ENCODE assay signal across 16 cellular contexts in the genomic region with DNA sequence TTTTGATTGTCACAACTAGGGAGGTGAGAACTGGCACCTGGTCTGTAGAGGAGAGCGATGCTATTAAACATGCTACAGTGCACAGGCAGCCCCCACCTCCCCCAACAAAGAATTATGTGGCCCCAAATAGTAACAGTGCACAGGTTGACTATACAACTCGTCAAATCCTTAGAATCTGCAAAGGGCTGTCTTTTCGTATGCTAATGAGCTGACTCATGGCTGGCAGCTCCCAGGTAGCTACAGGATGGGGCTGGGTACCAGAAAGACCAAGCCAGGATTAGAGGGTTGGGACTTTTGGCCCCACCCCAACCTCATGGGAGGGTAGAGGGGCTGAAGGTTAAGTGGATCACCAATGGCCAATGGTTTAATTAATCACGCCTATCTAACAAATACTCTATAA.
DNase-seq lines count a peak whose midpoint lies in the region; ATAC-seq and TF ChIP-seq lines count a peak whose summit lies in the region.
"Had no signal": no experiment of that assay in that cellular context is flagged by ENCODE, and none has a peak within 500 bp of the region (broad histone marks: within the 10 kb centered on the region; RNA-seq: fewer than 3 reads in every experiment).

No MANE protein-coding gene starts in this region.

- H3K27me3 Mint-ChIP-seq in WTC11 (ENCODE audit: low read depth) (no peaks in the 10 kb centered on the region), endodermal cell (ENCODE audit: insufficient read depth) (no peaks in the 10 kb centered on the region)
- H3K27me3 Mint-ChIP-seq: CD8-positive, alpha-beta memory T cell had no signal

- POLR2A ChIA-PET in WTC11 (lab: Charles Lee): no interaction called here

- no peaks in the 10 kb centered on the region for H3K36me3 ChIP-seq in endodermal cell (ENCODE audit: control insufficient read depth, insufficient read depth, low read length)
- H3K36me3 ChIP-seq in trophoblast cell (ENCODE audit: control insufficient read depth in 1 of 2, insufficient read depth in 2 of 2, low read length in 2 of 2): no peaks in the 10 kb centered on the region
- H3K36me3 ChIP-seq in ovary: no peaks in the 10 kb centered on the region
- H3K36me3 ChIP-seq: BE2C had no signal

- H3K18ac ChIP-seq in trophoblast cell (ENCODE audit: low read length): no peak overlapping the region

- no peak for TF ChIP-seq CTCF in WTC11 (IDR thresholded peaks at IDR 0.05)
- TF ChIP-seq CTCF in endodermal cell (conservative IDR thresholded peaks at IDR 0.05): no peak
- TF ChIP-seq CTCF in foreskin fibroblast (IDR thresholded peaks at IDR 0.05; ENCODE audit: low read depth, low read length): no peak
- TF ChIP-seq CTCF in ovary (IDR thresholded peaks at IDR 0.05): no peak

- no peaks in the 10 kb centered on the region for H3K27me3 ChIP-seq in endodermal cell (ENCODE audit: control insufficient read depth, insufficient read depth, low read length, poor library complexity, severe bottlenecking)
- no peaks in the 10 kb centered on the region for H3K27me3 ChIP-seq in trophoblast cell (ENCODE audit: insufficient read depth, low read length)
- no peaks in the 10 kb centered on the region for H3K27me3 ChIP-seq in ovary
- H3K27me3 ChIP-seq: BE2C had no signal

- H3K4me2 ChIP-seq in trophoblast cell (ENCODE audit: low read length): no peak overlapping the region

- H3K4ac ChIP-seq in trophoblast cell (ENCODE audit: low read depth, low read length): no peak overlapping the region

- no peaks in the 10 kb centered on the region for H3K9me3 ChIP-seq in endodermal cell (ENCODE audit: control insufficient read depth, low read length)
- H3K9me3 ChIP-seq in trophoblast cell (ENCODE audit: insufficient read depth, low read depth, low read length): no peaks in the 10 kb centered on the region
- no peaks in the 10 kb centered on the region for H3K9me3 ChIP-seq in ovary
- H3K9me3 ChIP-seq: BE2C had no signal

- DNase-seq in WTC11 (ENCODE audit: low spot score): no peak
- DNase-seq in endodermal cell: peak; percentile 61
- no peak for DNase-seq in trophoblast cell
- DNase-seq in foreskin fibroblast: no peak
- no peak for DNase-seq in ovary
- DNase-seq in NCI-H2107 (lab: John Stamatoyannopoulos, UW): no peak
- DNase-seq: ACHN; BE2C; C1 segment of cervical spinal cord; CD4-positive, CD25-positive, alpha-beta regulatory T cell; CD8-positive, alpha-beta memory T cell; COR-L47; DMS 273 treated with DMSO at 0.1 percent for 48 hours; H7; IMR-90 had no signal

- H4K8ac ChIP-seq in trophoblast cell (ENCODE audit: low read depth, low read length): no peak overlapping the region

- H3K9ac ChIP-seq in endodermal cell (ENCODE audit: extremely low read depth, low read length, poor library complexity, severe bottlenecking) (no peak overlapping the region), trophoblast cell (ENCODE audit: low read length) (no peak overlapping the region)

- TF ChIP-seq POLR2A in ovary (IDR thresholded peaks at IDR 0.05): no peak

- H3K27ac ChIP-seq in endodermal cell (ENCODE audit: low read depth, low read length) (no peak overlapping the region), trophoblast cell (ENCODE audit: low read depth, low read length) (no peak overlapping the region), ovary (no peak overlapping the region)

- no peak overlapping the region for H3K23ac ChIP-seq in trophoblast cell (ENCODE audit: low read length)

- peak; percentile 86 for ATAC-seq in WTC11
- ATAC-seq: K562 had no signal

- no peaks in the 10 kb centered on the region for H3K4me1 ChIP-seq in endodermal cell (ENCODE audit: control insufficient read depth, insufficient read depth, low read length)
- peaks cover 3 to 5% of the 10 kb centered on the region in 2 experiments for H3K4me1 ChIP-seq in trophoblast cell (ENCODE audit: control insufficient read depth in 1 of 2, insufficient read depth in 2 of 2, low read length in 2 of 2)
- H3K4me1 ChIP-seq in ovary (ENCODE audit: insufficient read depth): peaks cover under 1% of the 10 kb centered on the region

- H3K79me2 ChIP-seq in trophoblast cell (ENCODE audit: control insufficient read depth, insufficient read depth, low read length, poor library complexity): no peaks in the 10 kb centered on the region

- TF ChIP-seq EP300 in ovary (IDR thresholded peaks at IDR 0.05): no peak

- H3K9me3 Mint-ChIP-seq in WTC11: peaks cover 4% of the 10 kb centered on the region
- no peaks in the 10 kb centered on the region for H3K9me3 Mint-ChIP-seq in endodermal cell

- 63 to 75% methylated on average over 4 of the region's 4 CpGs for WGBS in endodermal cell (ENCODE audit: insufficient coverage in 1 of 2, insufficient read length in 1 of 2), 2 experiments
- WGBS in trophoblast cell (ENCODE audit: extremely low coverage, insufficient coverage, insufficient read length): no CpG with 5 or more reads among the region's 4 CpGs
- WGBS in ovary, 3 donors: 66 to 99% (median 81%) methylated on average over 4 of the region's 4 CpGs

- H4K12ac ChIP-seq in trophoblast cell (ENCODE audit: low read depth, low read length): no peak overlapping the region

- H3K4me3 Mint-ChIP-seq in WTC11 (no peak overlapping the region), endodermal cell (no peak overlapping the region)
- H3K4me3 Mint-ChIP-seq: CD4-positive, CD25-positive, alpha-beta regulatory T cell; CD8-positive, alpha-beta memory T cell had no signal

- intact Hi-C loops in ovary (cut with DNase I): no loop called here

- CTCF ChIA-PET in WTC11 (lab: Charles Lee): interaction anchor here (0.8 to 0.9 kb wide), 2 partner anchors 71 to 105 kb away, joined by 3 to 6 read pairs; no protein-coding TSS in a partner anchor

- H2AFZ ChIP-seq in trophoblast cell (ENCODE audit: insufficient read depth, low read length, poor library complexity): no peak overlapping the region

- peaks cover 60% of the 10 kb centered on the region for H3K4me1 Mint-ChIP-seq in WTC11
- H3K4me1 Mint-ChIP-seq in endodermal cell: peaks cover 2% of the 10 kb centered on the region
- H3K4me1 Mint-ChIP-seq: CD4-positive, CD25-positive, alpha-beta regulatory T cell; CD8-positive, alpha-beta memory T cell had no signal

- H3K27ac Mint-ChIP-seq in WTC11: no peak overlapping the region
- H3K27ac Mint-ChIP-seq in endodermal cell: no peak overlapping the region
- H3K27ac Mint-ChIP-seq: CD4-positive, CD25-positive, alpha-beta regulatory T cell; CD8-positive, alpha-beta memory T cell had no signal

- peak overlapping the region; percentile 40 for H2BK120ac ChIP-seq in trophoblast cell (ENCODE audit: insufficient read depth, low read length, poor library complexity)

- H4K91ac ChIP-seq in trophoblast cell (ENCODE audit: low read depth, low read length): no peak overlapping the region

- no peak overlapping the region for H2BK5ac ChIP-seq in trophoblast cell (ENCODE audit: low read depth, low read length, poor library complexity)

- H3K79me1 ChIP-seq in trophoblast cell (ENCODE audit: low read length): peaks cover 10% of the 10 kb centered on the region

- peak overlapping the region; percentile 85 for H2BK12ac ChIP-seq in trophoblast cell (ENCODE audit: low read length)

- no peak overlapping the region for H2AK5ac ChIP-seq in trophoblast cell (ENCODE audit: low read length)

- H3K36me3 Mint-ChIP-seq in WTC11 (0 out of 2 replicates have a peak, but pooled peaks cover 2% of the 10 kb centered on the region), endodermal cell (ENCODE audit: low read depth) (no peaks in the 10 kb centered on the region)
- H3K36me3 Mint-ChIP-seq: CD8-positive, alpha-beta memory T cell had no signal

- no peak overlapping the region for H3K14ac ChIP-seq in trophoblast cell (ENCODE audit: low read length)

- H3K4me3 ChIP-seq in endodermal cell (ENCODE audit: low read length) (no peak overlapping the region), trophoblast cell (ENCODE audit: low read depth, low read length) (no peak overlapping the region), foreskin fibroblast (ENCODE audit: low read depth in 1 of 2, low read length in 2 of 2) (no peak overlapping the region), ovary (no peak overlapping the region)
- H3K4me3 ChIP-seq: K562 had no signal

TF ChIP-seq in WTC11, 78 proteins besides CTCF, POLR2A, EP300 and RAD21:
- no peak for TF ChIP-seq GABPB1 (CRISPR knock-in tag; IDR thresholded peaks at IDR 0.05)
- TF ChIP-seq ETV6 (CRISPR knock-in tag; IDR thresholded peaks at IDR 0.05): no peak
